Comparison of ENCODE assay signal across 1 cellular context in genomic region chr3:71551286-71551919, GRCh38.
TF ChIP-seq lines count a peak whose summit lies in the region.

No MANE protein-coding gene starts in this region.

TF ChIP-seq in SK-N-SH, 30 proteins besides CTCF, POLR2A, EP300 and RAD21 (continued from another document):
- TF ChIP-seq REST (IDR thresholded peaks at IDR 0.05; ENCODE audit: low read depth, low read length) (no peak), CHD2 (IDR thresholded peaks at IDR 0.05; ENCODE audit: low read length, partially characterized antibody) (no peak), FOXM1 (IDR thresholded peaks at IDR 0.05; ENCODE audit: low read depth) (no peak), RCOR1 (IDR thresholded peaks at IDR 0.05; ENCODE audit: low read length) (no peak), POLR2AphosphoS5 (IDR thresholded peaks at IDR 0.05; ENCODE audit: low read depth, low read length) (no peak), SIN3A (IDR thresholded peaks at IDR 0.05; ENCODE audit: borderline replicate concordance, low read depth, low read length) (no peak), RXRA (IDR thresholded peaks at IDR 0.05; ENCODE audit: borderline replicate concordance, low read depth) (peak; percentile 41; the same call in 1 of the 2 replicates), ELF1 (IDR thresholded peaks at IDR 0.05) (0 out of 2 replicates have a peak, but pooled peaks have one; percentile 42), NFIC (IDR thresholded peaks at IDR 0.05; ENCODE audit: borderline replicate concordance) (peak; percentile 47; the same call in 1 of the 2 replicates), ZBTB33 (IDR thresholded peaks at IDR 0.05; ENCODE audit: borderline replicate concordance, low read depth) (no peak), MAX (IDR thresholded peaks at IDR 0.05; ENCODE audit: low read depth) (peak; percentile 50; the same call in 1 of the 2 replicates), TCF12 (IDR thresholded peaks at IDR 0.05) (peak; percentile 81), SMC3 (IDR thresholded peaks at IDR 0.05; ENCODE audit: low read depth, low read length) (no peak), FOXJ3 (CRISPR knock-in tag; IDR thresholded peaks at IDR 0.05) (no peak), EZH2phosphoT487 (IDR thresholded peaks at IDR 0.05; ENCODE audit: borderline replicate concordance, low read depth) (no peak), USF1 (IDR thresholded peaks at IDR 0.05; ENCODE audit: borderline replicate concordance, low read depth) (no peak), PBX3 (IDR thresholded peaks at IDR 0.05) (peak; percentile 89), IRF3 (IDR thresholded peaks at IDR 0.05; ENCODE audit: low read depth, low read length) (no peak)
